In the genomic region with DNA sequence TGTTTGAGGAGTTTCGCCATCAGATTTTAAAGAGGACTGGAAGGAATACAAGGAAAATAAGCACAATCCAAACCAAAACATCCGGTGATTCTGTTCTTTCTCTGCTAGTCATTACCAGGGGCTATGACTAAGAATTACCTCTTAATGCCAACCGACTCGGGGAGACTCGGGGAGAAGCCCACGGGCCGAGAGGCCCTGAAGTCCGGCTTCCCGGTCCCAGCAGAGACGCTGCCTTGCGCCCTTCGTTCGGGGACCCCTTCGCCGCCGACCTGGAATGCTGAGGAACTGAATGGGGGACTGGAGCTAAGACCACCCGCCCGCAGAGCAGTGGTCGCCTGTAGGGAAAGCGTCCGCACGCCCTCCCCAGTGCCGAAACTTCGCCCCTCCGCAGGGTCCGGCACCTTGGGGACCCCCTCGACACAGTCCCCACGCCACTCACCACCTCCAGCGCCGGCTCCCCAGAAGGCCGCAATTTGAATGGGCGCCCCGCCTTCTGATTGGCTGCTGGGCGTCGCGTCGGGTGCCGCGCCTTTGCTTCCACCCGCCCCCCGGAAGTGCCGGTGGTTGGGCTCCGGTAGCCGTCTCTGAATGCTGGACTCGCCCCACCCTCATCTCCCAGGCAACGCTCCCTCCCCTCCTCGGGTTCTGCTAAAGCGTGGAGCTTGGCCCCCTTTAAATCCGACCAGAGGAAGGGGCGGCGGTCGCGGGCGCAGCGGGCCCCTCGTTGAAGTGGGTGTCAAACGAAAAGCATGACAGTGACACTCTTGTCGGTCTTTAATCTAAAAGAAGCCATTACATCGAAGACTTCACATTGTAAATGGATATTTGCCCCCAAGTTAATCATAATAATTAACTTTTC, we compare ENCODE assay signal across 8 cellular contexts. TPM values are rescaled to one million over a fixed set of nuclear protein-coding genes. Genes with fewer than 3 reads are reported as not detected.
DNase-seq lines count a peak whose midpoint lies in the region; ATAC-seq, FAIRE-seq and TF ChIP-seq lines count a peak whose summit lies in the region.

A gene with protein sequence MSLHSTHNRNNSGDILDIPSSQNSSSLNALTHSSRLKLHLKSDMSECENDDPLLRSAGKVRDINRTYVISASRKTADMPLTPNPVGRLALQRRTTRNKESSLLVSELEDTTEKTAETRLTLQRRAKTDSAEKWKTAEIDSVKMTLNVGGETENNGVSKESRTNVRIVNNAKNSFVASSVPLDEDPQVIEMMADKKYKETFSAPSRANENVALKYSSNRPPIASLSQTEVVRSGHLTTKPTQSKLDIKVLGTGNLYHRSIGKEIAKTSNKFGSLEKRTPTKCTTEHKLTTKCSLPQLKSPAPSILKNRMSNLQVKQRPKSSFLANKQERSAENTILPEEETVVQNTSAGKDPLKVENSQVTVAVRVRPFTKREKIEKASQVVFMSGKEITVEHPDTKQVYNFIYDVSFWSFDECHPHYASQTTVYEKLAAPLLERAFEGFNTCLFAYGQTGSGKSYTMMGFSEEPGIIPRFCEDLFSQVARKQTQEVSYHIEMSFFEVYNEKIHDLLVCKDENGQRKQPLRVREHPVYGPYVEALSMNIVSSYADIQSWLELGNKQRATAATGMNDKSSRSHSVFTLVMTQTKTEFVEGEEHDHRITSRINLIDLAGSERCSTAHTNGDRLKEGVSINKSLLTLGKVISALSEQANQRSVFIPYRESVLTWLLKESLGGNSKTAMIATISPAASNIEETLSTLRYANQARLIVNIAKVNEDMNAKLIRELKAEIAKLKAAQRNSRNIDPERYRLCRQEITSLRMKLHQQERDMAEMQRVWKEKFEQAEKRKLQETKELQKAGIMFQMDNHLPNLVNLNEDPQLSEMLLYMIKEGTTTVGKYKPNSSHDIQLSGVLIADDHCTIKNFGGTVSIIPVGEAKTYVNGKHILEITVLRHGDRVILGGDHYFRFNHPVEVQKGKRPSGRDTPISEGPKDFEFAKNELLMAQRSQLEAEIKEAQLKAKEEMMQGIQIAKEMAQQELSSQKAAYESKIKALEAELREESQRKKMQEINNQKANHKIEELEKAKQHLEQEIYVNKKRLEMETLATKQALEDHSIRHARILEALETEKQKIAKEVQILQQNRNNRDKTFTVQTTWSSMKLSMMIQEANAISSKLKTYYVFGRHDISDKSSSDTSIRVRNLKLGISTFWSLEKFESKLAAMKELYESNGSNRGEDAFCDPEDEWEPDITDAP (N-terminal part only) (minus strand): TSS at position 479 of the 859 bp plus-strand sequence. CDS start 2,028 bp downstream, outside the sequence.

- H3K27ac ChIP-seq in prostate gland: peak within 1 kb of the TSS; percentile 29 to 48

- FAIRE-seq in GM12892 (lab: Jason Lieb, UNC) (peak; percentile 95), urothelium cell line (lab: Jason Lieb, UNC) (no peak)

- peak in 1 of 4 experiments; percentile 22 for TF ChIP-seq CTCF in prostate gland (IDR thresholded peaks at IDR 0.05)

- H3K9me3 ChIP-seq in prostate gland: no peaks in the 10 kb centered on the region

- intact Hi-C loops in left cardiac atrium (cut with DNase I) (loop anchor here (2.0 to 5.0 kb wide), 2 partner anchors 182 to 216 kb away; no protein-coding TSS in a partner anchor), prostate gland (cut with DNase I) (loop anchor here (5.0 kb wide), 3 partner anchors 117 to 217 kb away; a partner anchor contains a TSS)

- DNase-seq in GM12892 (ENCODE audit: insufficient read length) (peak; percentile 89), NCI-H1436 (lab: John Stamatoyannopoulos, UW) (peak; percentile 98), SW480 (ENCODE audit: low spot score) (peak; percentile 90), left cardiac atrium (peak; percentile 95), prostate gland (ENCODE audit: low spot score) (peak; percentile 88), urothelium cell line (ENCODE audit: low spot score) (peak; percentile 97)
- DNase-seq in activated naive CD8-positive, alpha-beta T cell treated with anti-CD3 and anti-CD28 coated beads, Interleukin-2, amount 50 U/mL, for 16 hours (ENCODE audit: low read depth, low spot score): peak; percentile 88

- peak; percentile 72; the same call in 1 of the 2 replicates for TF ChIP-seq POLR2A in GM12892 (IDR thresholded peaks at IDR 0.05; ENCODE audit: low read depth, low read length)
- TF ChIP-seq POLR2A in prostate gland (IDR thresholded peaks at IDR 0.05): no peak

- ATAC-seq in HG02840 (IDR thresholded peaks at IDR 0.05; ENCODE audit: low FRiP score, unreplicated experiment) (peak; percentile 89), left cardiac atrium (peak; percentile 99 to 100)

- WGBS in prostate gland: under 1% methylated on average over 51 of the region's 59 CpGs

- peak within 1 kb of the TSS; percentile 47 to 55 for H3K4me3 ChIP-seq in prostate gland

- H3K27me3 ChIP-seq in prostate gland (replicated peaks; ENCODE audit: insufficient read depth): no peaks in the 10 kb centered on the region

- no peaks in the 10 kb centered on the region for H3K36me3 ChIP-seq in prostate gland

- H3K4me1 ChIP-seq in prostate gland (replicated peaks): no peaks in the 10 kb centered on the region

RNA-seq across cellular contexts. Expression of the gene that starts here (rescaled TPM):
- 5.8 TPM for polyA plus RNA-seq in GM12892 (2012; ENCODE audit: missing spikeins)
- total RNA-seq in left cardiac atrium (under 1 TPM; 0.05 to 0.27 TPM), prostate gland (1 to 10 TPM in 1 of 2 donors, under 1 TPM in 1; 0.23 to 1.7 TPM)

Comparison
In these comparisons a context has a peak if more than half of its experiments do, and no peak if none do; other contexts are left out.
1. Peak in every context shown above with its lines: DNase-seq, ATAC-seq, H3K4me3 ChIP-seq and H3K27ac ChIP-seq.
2. Peak in DNase-seq and ATAC-seq in left cardiac atrium; RNA of the gene not detected or under 1 TPM.